23 cellular contexts compared by ENCODE assay signal in genomic region chr15:38174691-38175090, GRCh38.
"Had no signal": no experiment of that assay in that cellular context is flagged by ENCODE, and none has a peak within 500 bp of the region (broad histone marks: within the 10 kb centered on the region; RNA-seq: fewer than 3 reads in every experiment).

No MANE protein-coding gene starts in this region.

- FAIRE-seq: astrocyte, frontal cortex, small intestine had no signal

- H3K9me3 ChIP-seq: esophagus squamous epithelium, sigmoid colon, stomach, testis, transverse colon had no signal

- H3K4me3 ChIP-seq: esophagus squamous epithelium, sigmoid colon, stomach, testis, transverse colon had no signal

- H3K36me3 ChIP-seq: esophagus squamous epithelium, sigmoid colon, stomach, transverse colon had no signal

- H3K27me3 ChIP-seq: esophagus squamous epithelium, sigmoid colon, stomach, testis, transverse colon had no signal

- H3K4me1 ChIP-seq: esophagus squamous epithelium, sigmoid colon, stomach, testis, transverse colon had no signal

- H3K27ac ChIP-seq: esophagus squamous epithelium, sigmoid colon, stomach, testis, transverse colon had no signal

- DNase-seq: activated CD4-positive, alpha-beta memory T cell treated with anti-CD3 and anti-CD28 coated beads, Interleukin-2, amount 10 ng/mL, durations not matched to agents 7 days and 5 days; activated CD4-positive, alpha-beta T cell treated with anti-CD3 and anti-CD28 coated beads, Interleukin-2, amount 10 ng/mL, durations not matched to agents 24 days and 14 days; activated CD4-positive, CD25-positive, alpha-beta regulatory T cell treated with anti-CD3 and anti-CD28 coated beads, Interleukin-2, amount 50 U/mL, for 72 hours; activated CD8-positive, alpha-beta memory T cell treated with anti-CD3 and anti-CD28 coated beads, Interleukin-2, amount 50 U/mL, for 48 hours; activated gamma-delta T cell; activated naive CD4-positive, alpha-beta T cell treated with anti-CD3 and anti-CD28 coated beads, Interleukin-2, amount 10 ng/mL, durations not matched to agents 7 days and 5 days; activated naive CD8-positive, alpha-beta T cell treated with anti-CD3 and anti-CD28 coated beads, Interleukin-2, amount 10 ng/mL, durations not matched to agents 7 days and 5 days; activated T-cell treated with anti-CD3 and anti-CD28 coated beads, Interleukin-2, amount 50 U/mL, for 24 hours; caudate nucleus; esophagus squamous epithelium; glutamatergic neuron; islet precursor cell; left ventricle myocardium superior; naive thymus-derived CD4-positive, alpha-beta T cell; sigmoid colon; small intestine; stimulated activated naive B cell treated with anti-CD40 and anti-IgM and Interleukin-4, amounts not matched to agents 10 μg/mL and 1 μg/mL and 100 μg/mL, for 72 hours; stomach; T-helper 2 cell; testis; transverse colon had no signal
